Comparison of ENCODE assay signal across 8 cellular contexts in the genomic region with DNA sequence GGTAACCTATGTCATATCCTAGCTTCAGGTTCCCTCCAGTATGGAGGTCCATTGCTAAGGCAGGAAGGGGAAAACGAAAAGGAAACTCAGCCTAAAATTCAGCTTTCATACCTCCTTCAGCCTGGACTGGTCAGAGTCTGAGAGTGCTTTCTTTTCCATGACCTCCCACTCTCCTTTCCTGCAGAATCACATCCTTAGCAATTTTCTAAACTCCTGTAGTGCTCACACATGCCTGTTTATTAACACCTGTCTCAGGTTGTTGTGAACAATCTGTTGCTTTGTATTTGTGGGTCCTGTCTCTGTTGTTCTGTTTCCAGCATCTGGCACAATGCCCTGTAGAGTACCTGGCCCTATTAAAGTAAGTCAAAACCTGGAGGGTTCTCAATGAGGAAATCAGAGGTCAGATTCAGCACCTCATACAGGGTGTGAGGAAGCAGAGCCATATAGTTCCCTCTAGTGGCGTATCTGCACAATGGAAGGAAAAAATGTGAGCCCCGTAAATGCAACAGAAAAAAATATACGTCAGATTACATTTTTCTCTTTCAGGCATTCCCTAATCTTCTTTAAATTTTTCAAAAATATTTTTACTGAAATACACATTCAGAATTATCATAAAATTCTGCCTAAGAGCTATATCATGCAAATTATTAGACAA. TPM values are rescaled to one million over a fixed set of nuclear protein-coding genes. Genes with fewer than 3 reads are reported as not detected.
DNase-seq lines count a peak whose midpoint lies in the region; ATAC-seq and TF ChIP-seq lines count a peak whose summit lies in the region.
"Not testable (repeated sequence)": the region's sequence is repeated elsewhere in the genome, so short reads cannot be mapped to it uniquely, and the experiment has no call there.

No MANE protein-coding gene starts in this region.

- in situ Hi-C loops in GM13976 (cut with MboI; ENCODE audit: low sequenced_read_pairs, unreplicated experiment): not testable (repeated sequence)

- not testable (repeated sequence) for H3K79me1 ChIP-seq in neuronal stem cell (ENCODE audit: low read depth, low read length)

- H3F3A ChIP-seq in GM23338 (replicated peaks; ENCODE audit: low read depth): not testable (repeated sequence)

- not testable (repeated sequence) for H2BK5ac ChIP-seq in neuronal stem cell (ENCODE audit: low read length)

- H3K9me3 ChIP-seq in heart right ventricle; neuronal stem cell (replicated peaks in 1 of 2; ENCODE audit: control insufficient read depth in 2 of 2, insufficient read depth in 1 of 2, low read depth in 1 of 2, low read length in 2 of 2): not testable (repeated sequence)

- not testable (repeated sequence) for H3K4ac ChIP-seq in neuronal stem cell (ENCODE audit: low read length)

- H3K4me2 ChIP-seq in GM23338; neuronal stem cell (ENCODE audit: insufficient read depth, low read length, poor library complexity, severe bottlenecking): not testable (repeated sequence)

- H3K4me3 ChIP-seq in GM23338; heart right ventricle; neuronal stem cell (ENCODE audit: low read length in 2 of 2): not testable (repeated sequence)

- H3K14ac ChIP-seq in neuronal stem cell (ENCODE audit: low read length): not testable (repeated sequence)

- not testable (repeated sequence) for H4K91ac ChIP-seq in neuronal stem cell (ENCODE audit: low read depth, low read length, poor library complexity)

- not testable (repeated sequence) for H2BK15ac ChIP-seq in neuronal stem cell (ENCODE audit: low read length)

- not testable (repeated sequence) for H3K27ac ChIP-seq in GM23338 (ENCODE audit: low read depth); heart right ventricle; neuronal stem cell (replicated peaks; ENCODE audit: low read length)

- H2BK120ac ChIP-seq in neuronal stem cell (ENCODE audit: low read depth, low read length): not testable (repeated sequence)

- 27 to 29% methylated on average over 4 of the region's 4 CpGs for WGBS in heart right ventricle, 2 donors
- no CpG with 5 or more reads among the region's 4 CpGs for WGBS in neuronal stem cell (ENCODE audit: extremely low coverage in 2 of 2, insufficient read length in 2 of 2, insufficient replicate concordance in 1 of 2), 2 donors

- not testable (repeated sequence) for H2AFZ ChIP-seq in GM23338; neuronal stem cell (ENCODE audit: low read length)

- H3K36me3 Mint-ChIP-seq in GM23338 (ENCODE audit: low read depth): not testable (repeated sequence)

- H2AK5ac ChIP-seq in neuronal stem cell (ENCODE audit: low read depth, low read length): not testable (repeated sequence)

- H4K8ac ChIP-seq in neuronal stem cell (ENCODE audit: low read depth, low read length): not testable (repeated sequence)

- not testable (repeated sequence) for H3K18ac ChIP-seq in neuronal stem cell (ENCODE audit: low read length)

- not testable (repeated sequence) for H3K27me3 ChIP-seq in GM23338 (ENCODE audit: insufficient read depth); heart right ventricle; neuronal stem cell (ENCODE audit: control insufficient read depth in 3 of 3, insufficient read depth in 3 of 3, low read depth in 1 of 3, low read length in 3 of 3)

- ATAC-seq in GM23338 (peak; percentile 98), heart right ventricle (peak in 4 of 8 donors; percentile 42 to 54 (median 48))

- not testable (repeated sequence) for H3K4me3 Mint-ChIP-seq in GM23338

- not testable (repeated sequence) for H3K4me1 Mint-ChIP-seq in GM23338

- TF ChIP-seq CTCF in GM13976 (IDR thresholded peaks at IDR 0.05; ENCODE audit: borderline replicate concordance, control extremely low read depth, extremely low read depth, insufficient read depth, missing control alignments) (peak; percentile 47), GM23338 (conservative IDR thresholded peaks at IDR 0.05; ENCODE audit: low read depth in 2 of 2) (peak; percentile 63 to 79), heart right ventricle (IDR thresholded peaks at IDR 0.05) (peak; percentile 8 to 63 (median 55))

- H2BK12ac ChIP-seq in neuronal stem cell (ENCODE audit: low read length): not testable (repeated sequence)

- not testable (repeated sequence) for H3K36me3 ChIP-seq in GM23338 (ENCODE audit: insufficient read depth); heart right ventricle; neuronal stem cell (replicated peaks in 1 of 2; ENCODE audit: control insufficient read depth in 2 of 2, insufficient read depth in 2 of 2, low read length in 2 of 2)

- not testable (repeated sequence) for H3K27ac Mint-ChIP-seq in GM23338

- not testable (repeated sequence) for H3K9me2 ChIP-seq in GM23338 (ENCODE audit: insufficient read depth)

- not testable (repeated sequence) for H3K9me3 Mint-ChIP-seq in GM23338

- H3K23ac ChIP-seq in neuronal stem cell (ENCODE audit: low read depth, low read length, poor library complexity): not testable (repeated sequence)

- H3K79me2 ChIP-seq in GM23338 (replicated peaks; ENCODE audit: insufficient read depth): not testable (repeated sequence)

- intact Hi-C loops in heart right ventricle (cut with DNase I): not testable (repeated sequence)

- H3K4me1 ChIP-seq in GM23338 (ENCODE audit: insufficient read depth); heart right ventricle; neuronal stem cell (ENCODE audit: control insufficient read depth in 2 of 2, insufficient read depth in 1 of 2, low read depth in 1 of 2, low read length in 2 of 2): not testable (repeated sequence)

- H3K9ac ChIP-seq in neuronal stem cell (ENCODE audit: low read depth, low read length, poor library complexity): not testable (repeated sequence)

- DNase-seq in AG08395 (ENCODE audit: low spot score) (peak; percentile 1), GM23338 (ENCODE audit: low spot score) (peak; percentile 59), HPDE6-E6E7 (ENCODE audit: extremely low spot score) (peak; percentile 1), NOMO-1 treated with DMSO at 0.1 percent for 48 hours (lab: John Stamatoyannopoulos, UW; ENCODE audit: unreplicated experiment) (peak; percentile 6), astrocyte of the hippocampus (ENCODE audit: low read depth, low spot score) (peak; percentile 17), neuronal stem cell (ENCODE audit: low spot score) (peak; percentile 1)
- DNase-seq in GM13976 (ENCODE audit: low spot score); heart right ventricle: not testable (repeated sequence)

- H4K20me1 ChIP-seq in GM23338 (replicated peaks; ENCODE audit: insufficient read depth): not testable (repeated sequence)

- H3K27me3 Mint-ChIP-seq in GM23338 (ENCODE audit: insufficient read depth, low read depth, poor library complexity): not testable (repeated sequence)

RNA-seq across cellular contexts. Expression of gene GYPB, which starts 2.3 kb away (rescaled TPM):
- not detected in 2 replicates for total RNA-seq in GM23338 (2014; rRNA removed; shearing (Covaris generic))
- polyA plus RNA-seq in GM23338 (2016; fragmentation: Nextera tagmentation; extraction: Ambion mirVana): not detected in 2 replicates
- total RNA-seq in heart right ventricle: under 1 TPM in 1 of 10 donors, not detected in 9; 0.93 TPM
- not detected for polyA plus RNA-seq in heart right ventricle
- polyA plus RNA-seq in neuronal stem cell (2013, experiment 1 of 2): not detected
- not detected for polyA plus RNA-seq in neuronal stem cell (2013, experiment 2 of 2)
